Comparison of ENCODE assay signal across 11 cellular contexts in genomic region chr2:37916512-37917082, GRCh38. TPM values are rescaled to one million over a fixed set of nuclear protein-coding genes. Genes with fewer than 3 reads are reported as not detected.
DNase-seq lines count a peak whose midpoint lies in the region; ATAC-seq and TF ChIP-seq lines count a peak whose summit lies in the region.
"Had no signal": no experiment of that assay in that cellular context is flagged by ENCODE, and none has a peak within 500 bp of the region (broad histone marks: within the 10 kb centered on the region; RNA-seq: fewer than 3 reads in every experiment).

No MANE protein-coding gene starts in this region.

- POLR2A ChIA-PET in RWPE1 (lab: Yijun Ruan, JAX; ENCODE audit: low non-redundant PET), result no interaction called here

- no TSS peak for BruUV-seq in Calu3 (replicated peaks; lab: Mats Ljungman, UMichigan)

- H3K4me1 ChIP-seq in foreskin keratinocyte, result peaks cover 15% of the 10 kb centered on the region

- intact Hi-C loops in Calu3 (cut with micrococcal nuclease; ENCODE audit: unreplicated experiment), result no loop called here

- H3K27ac Mint-ChIP-seq in Calu3 (ENCODE audit: unreplicated experiment), result no peak overlapping the region
- no peak overlapping the region for H3K27ac Mint-ChIP-seq in activated T-helper 17 cell treated with anti-CD3 and anti-CD28 coated beads, Interleukin-2, amount 50 U/mL, for 72 hours
- H3K27ac Mint-ChIP-seq: dendritic cell treated with granulocyte-macrophage colony-stimulating factor and Interleukin-4, amounts not matched to agents 40 ng/mL and 50 ng/mL, for 4 days had no signal

- H3K36me3 Mint-ChIP-seq in Calu3 (ENCODE audit: insufficient read depth, unreplicated experiment), result peaks cover 6% of the 10 kb centered on the region
- no peaks in the 10 kb centered on the region for H3K36me3 Mint-ChIP-seq in activated T-helper 17 cell treated with anti-CD3 and anti-CD28 coated beads, Interleukin-2, amount 50 U/mL, for 72 hours (ENCODE audit: low read depth)

- H3K4me3 Mint-ChIP-seq in Calu3 (ENCODE audit: low read depth, unreplicated experiment), result no peak overlapping the region
- H3K4me3 Mint-ChIP-seq in activated T-helper 17 cell treated with anti-CD3 and anti-CD28 coated beads, Interleukin-2, amount 50 U/mL, for 72 hours, result no peak overlapping the region
- H3K4me3 Mint-ChIP-seq: dendritic cell treated with granulocyte-macrophage colony-stimulating factor and Interleukin-4, amounts not matched to agents 40 ng/mL and 50 ng/mL, for 4 days had no signal

- peaks cover 39% of the 10 kb centered on the region for H3K4me1 Mint-ChIP-seq in Calu3 (ENCODE audit: low read depth, unreplicated experiment)
- no peaks in the 10 kb centered on the region for H3K4me1 Mint-ChIP-seq in activated T-helper 17 cell treated with anti-CD3 and anti-CD28 coated beads, Interleukin-2, amount 50 U/mL, for 72 hours

- H3K9me3 Mint-ChIP-seq in Calu3 (ENCODE audit: low read depth, unreplicated experiment), result no peaks in the 10 kb centered on the region
- H3K9me3 Mint-ChIP-seq in activated T-helper 17 cell treated with anti-CD3 and anti-CD28 coated beads, Interleukin-2, amount 50 U/mL, for 72 hours, result no peaks in the 10 kb centered on the region
- H3K9me3 Mint-ChIP-seq: dendritic cell treated with granulocyte-macrophage colony-stimulating factor and Interleukin-4, amounts not matched to agents 40 ng/mL and 50 ng/mL, for 4 days had no signal

- no peak overlapping the region for H3K27ac ChIP-seq in RWPE1
- no peak overlapping the region for H3K27ac ChIP-seq in foreskin keratinocyte

- ATAC-seq in foreskin keratinocyte, result peak; percentile 97
- no peak for ATAC-seq in activated T-helper 17 cell treated with anti-CD3 and anti-CD28 coated beads, Interleukin-2, amount 50 U/mL, for 72 hours (replicated peaks)
- ATAC-seq in GM19467 (IDR thresholded peaks at IDR 0.05; ENCODE audit: unreplicated experiment), result no peak
- ATAC-seq in GM19328 (IDR thresholded peaks at IDR 0.05; ENCODE audit: unreplicated experiment), result no peak

- H3K27me3 Mint-ChIP-seq in Calu3 (ENCODE audit: unreplicated experiment), result no peaks in the 10 kb centered on the region
- H3K27me3 Mint-ChIP-seq in activated T-helper 17 cell treated with anti-CD3 and anti-CD28 coated beads, Interleukin-2, amount 50 U/mL, for 72 hours, result peaks cover 7% of the 10 kb centered on the region
- H3K27me3 Mint-ChIP-seq: dendritic cell treated with granulocyte-macrophage colony-stimulating factor and Interleukin-4, amounts not matched to agents 40 ng/mL and 50 ng/mL, for 4 days had no signal

- DNase-seq in Calu3, result peak; percentile 29
- DNase-seq in RWPE1 (ENCODE audit: low spot score), result peak; percentile 72
- peak; percentile 93 to 97 for DNase-seq in foreskin keratinocyte
- peak; percentile 46 for DNase-seq in pulmonary artery endothelial cell (ENCODE audit: low read depth, low spot score)
- DNase-seq in RPMI8226, result no peak
- DNase-seq: midbrain, NCI-H1105 treated with DMSO at 0.1 percent for 48 hours had no signal

- H3K27me3 ChIP-seq in foreskin keratinocyte, result no peaks in the 10 kb centered on the region

- CTCF ChIA-PET in Calu3 (lab: Charles Lee), result no interaction called here
- CTCF ChIA-PET in RWPE1 (lab: Yijun Ruan, JAX), result no interaction called here

- TF ChIP-seq CTCF in Calu3 (IDR thresholded peaks at IDR 0.05; ENCODE audit: unreplicated experiment), result no peak
- no peak for TF ChIP-seq CTCF in RWPE1 (conservative IDR thresholded peaks at IDR 0.05; ENCODE audit: low read depth)
- TF ChIP-seq CTCF in foreskin keratinocyte (conservative IDR thresholded peaks at IDR 0.05), result no peak

RNA-seq across cellular contexts. Expression of gene RMDN2, which starts 8.5 kb away (rescaled TPM):
- total RNA-seq in Calu3 (2022) (4.7 and 5.8 TPM in 2 replicates), foreskin keratinocyte (2.4 and 3.5 TPM in 2 replicates), pulmonary artery endothelial cell (2.8 and 3.0 TPM in 2 replicates)
- 1.7 and 2.5 TPM in 2 replicates for polyA plus RNA-seq in foreskin keratinocyte
- 1 to 10 TPM; 1.4 to 2.0 TPM for total RNA-seq in activated T-helper 17 cell treated with anti-CD3 and anti-CD28 coated beads, Interleukin-2, amount 50 U/mL, for 72 hours
